Comparison of ENCODE assay signal across 17 cellular contexts in genomic region chr17:8877984-8878383, GRCh38. TPM values are rescaled to one million over a fixed set of nuclear protein-coding genes. Genes with fewer than 3 reads are reported as not detected.
"Had no signal": no experiment of that assay in that cellular context is flagged by ENCODE, and none has a peak within 500 bp of the region (broad histone marks: within the 10 kb centered on the region; RNA-seq: fewer than 3 reads in every experiment).

No MANE protein-coding gene starts in this region.

- H3K27me3 ChIP-seq: right lobe of liver, testis had no signal

- ATAC-seq: activated T-cell treated with anti-CD3 and anti-CD28 coated beads, Interleukin-2, amount 50 U/mL, for 4 hours; lower lobe of right lung; right lobe of liver; SK-N-SH treated with all-trans-retinoic acid at 6 μM for 48 hours; WTC11 had no signal

- H3K36me3 Mint-ChIP-seq: WTC11 had no signal

- H3K4me3 Mint-ChIP-seq: activated naive CD4-positive, alpha-beta T cell treated with anti-CD3 and anti-CD28 coated beads for 36 hours; activated T-cell treated with anti-CD3 and anti-CD28 coated beads, Interleukin-2, amount 50 U/mL, for 4 hours; stimulated activated naive CD8-positive, alpha-beta T cell treated with anti-CD3 and anti-CD28 coated beads, Interleukin-15, Interleukin-2, amounts not matched to agents 100 ng/mL and 50 ng/mL, for 24 hours; T-helper 1 cell treated with Interleukin-12 subunit alpha and Interleukin-12 subunit beta and Interleukin-4 antibody, amounts not matched to agents 30 μg/mL and 1 μg/mL, for 36 hours; WTC11 had no signal

- H3K36me3 ChIP-seq: right lobe of liver had no signal

- H3K27me3 Mint-ChIP-seq: stimulated activated naive CD8-positive, alpha-beta T cell treated with anti-CD3 and anti-CD28 coated beads, Interleukin-15, Interleukin-2, amounts not matched to agents 100 ng/mL and 50 ng/mL, for 24 hours had no signal

- H3K27ac Mint-ChIP-seq: activated naive CD4-positive, alpha-beta T cell treated with anti-CD3 and anti-CD28 coated beads for 36 hours; progenitor cell of endocrine pancreas; stimulated activated naive CD8-positive, alpha-beta T cell treated with anti-CD3 and anti-CD28 coated beads, Interleukin-15, Interleukin-2, amounts not matched to agents 100 ng/mL and 50 ng/mL, for 24 hours; T-helper 1 cell treated with Interleukin-12 subunit alpha and Interleukin-12 subunit beta and Interleukin-4 antibody, amounts not matched to agents 30 μg/mL and 1 μg/mL, for 36 hours; WTC11 had no signal

- H3K4me1 ChIP-seq: right lobe of liver had no signal

- H3K9me3 Mint-ChIP-seq: activated naive CD4-positive, alpha-beta T cell treated with anti-CD3 and anti-CD28 coated beads for 36 hours; activated T-cell treated with anti-CD3 and anti-CD28 coated beads, Interleukin-2, amount 50 U/mL, for 4 hours; stimulated activated naive CD8-positive, alpha-beta T cell treated with anti-CD3 and anti-CD28 coated beads, Interleukin-15, Interleukin-2, amounts not matched to agents 100 ng/mL and 50 ng/mL, for 24 hours; T-helper 1 cell treated with Interleukin-12 subunit alpha and Interleukin-12 subunit beta and Interleukin-4 antibody, amounts not matched to agents 30 μg/mL and 1 μg/mL, for 36 hours; WTC11 had no signal

- DNase-seq: activated CD4-positive, alpha-beta T cell treated with anti-CD3 and anti-CD28 coated beads, Interleukin-2, amount 50 U/mL, for 1 hour; activated naive CD4-positive, alpha-beta T cell treated with anti-CD3 and anti-CD28 coated beads for 36 hours; activated T-cell treated with anti-CD3 and anti-CD28 coated beads, Interleukin-2, amount 50 U/mL, for 4 hours; anterior cingulate cortex; cerebellar nuclear complex; hypothalamus; lower lobe of right lung; midbrain; occipital lobe; testis had no signal

- H3K27ac ChIP-seq: lower lobe of right lung, right lobe of liver, testis had no signal

- H3K9me3 ChIP-seq: lower lobe of right lung, right lobe of liver, testis had no signal

- H3K4me3 ChIP-seq: lower lobe of right lung, right lobe of liver, testis had no signal

RNA-seq across cellular contexts. Expression of gene PIK3R6, which starts 10.5 kb away (rescaled TPM):
- total RNA-seq: dermis microvascular lymphatic vessel endothelial cell had no signal
